ENCODE assay signal across 27 cellular contexts in the genomic region with DNA sequence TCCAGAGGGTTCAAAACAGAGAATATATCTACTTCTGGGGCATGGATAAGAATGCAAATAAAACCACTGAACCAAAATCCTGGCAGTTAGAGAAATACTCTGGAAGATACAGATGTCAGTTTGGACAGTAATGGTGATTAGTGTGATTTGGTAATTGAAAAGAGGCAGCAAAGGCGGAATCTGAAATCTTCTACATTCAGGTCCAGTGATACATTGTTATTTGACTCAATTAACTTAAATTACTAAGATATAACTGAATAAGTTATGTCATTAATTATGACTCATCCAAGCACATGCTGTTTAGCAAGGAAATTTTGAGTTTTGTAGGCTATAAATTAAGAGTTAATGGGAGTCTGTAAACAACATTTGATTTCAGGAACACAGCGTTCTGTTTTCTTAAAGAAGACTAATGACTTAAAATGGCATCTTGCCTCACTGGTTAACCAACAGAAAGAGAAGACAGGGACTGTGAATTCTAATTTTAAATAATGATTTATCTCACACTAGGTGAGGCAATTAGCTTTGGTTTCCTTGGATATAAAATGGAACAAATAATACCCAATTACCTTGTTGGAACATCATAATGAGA.
A peak's percentile ranks its signal among the peaks of the same experiment; 100 is the strongest.
DNase-seq lines count a peak whose midpoint lies in the region; ATAC-seq, FAIRE-seq and TF ChIP-seq lines count a peak whose summit lies in the region.
"Had no signal": no experiment of that assay in that cellular context is flagged by ENCODE, and none has a peak within 500 bp of the region (broad histone marks: within the 10 kb centered on the region; RNA-seq: fewer than 3 reads in every experiment).

No MANE protein-coding gene starts in this region.

- WGBS in smooth muscle cell (ENCODE audit: low lambda C conversion rate), result 91% methylated on average over 2 of the region's 2 CpGs

- DNase-seq in A172 (ENCODE audit: low spot score) (peak; percentile 40), LNCaP clone FGC (ENCODE audit: low read depth) (peak; percentile 46), omental fat pad (ENCODE audit: low spot score) (no peak), smooth muscle cell (lab: John Stamatoyannopoulos, UW; ENCODE audit: unreplicated experiment) (no peak)
- DNase-seq in activated CD4-positive, alpha-beta T cell treated with anti-CD3 and anti-CD28 coated beads, Interleukin-2, amount 10 ng/mL, durations not matched to agents 24 days and 14 days, result no peak
- DNase-seq in activated T-cell treated with anti-CD3 and anti-CD28 coated beads, Interleukin-2, amount 50 U/mL, for 1 hour, result no peak
- DNase-seq: Caco-2; CD8-positive, alpha-beta T cell; DMS 273 treated with DMSO at 0.1 percent for 48 hours; DMS79; EL; GDM1; IMR-90; KG1; NCI-H1092; NCI-H1436 treated with DMSO at 0.1 percent for 48 hours; NCI-H187 treated with DMSO at 0.1 percent for 48 hours; NCI-H2171 treated with DMSO at 0.1 percent for 48 hours; NCI-H345; NCI-H524; NCI-H774 had no signal

- no peak overlapping the region for H2AFZ ChIP-seq in smooth muscle cell (ENCODE audit: low read depth)

- H3K27me3 ChIP-seq in smooth muscle cell (ENCODE audit: low read depth), result no peaks in the 10 kb centered on the region

- no peak overlapping the region for H3K4me3 Mint-ChIP-seq in activated CD4-positive, alpha-beta T cell treated with anti-CD3 and anti-CD28 coated beads, Interleukin-2, amount 10 ng/mL, durations not matched to agents 24 days and 14 days
- H3K4me3 Mint-ChIP-seq: CD8-positive, alpha-beta T cell had no signal

- no peaks in the 10 kb centered on the region for H3K4me1 Mint-ChIP-seq in activated CD4-positive, alpha-beta T cell treated with anti-CD3 and anti-CD28 coated beads, Interleukin-2, amount 10 ng/mL, durations not matched to agents 24 days and 14 days

- H3K4me3 ChIP-seq in LNCaP clone FGC (ENCODE audit: low read depth, low read length) (no peak overlapping the region), smooth muscle cell (no peak overlapping the region)
- H3K4me3 ChIP-seq: GM12878 had no signal

- FAIRE-seq in islet of Langerhans (lab: Jason Lieb, UNC), result peak; percentile 73
- FAIRE-seq: GM12878, H1, RCC 7860 had no signal

- H3K9me3 Mint-ChIP-seq in activated CD4-positive, alpha-beta T cell treated with anti-CD3 and anti-CD28 coated beads, Interleukin-2, amount 10 ng/mL, durations not matched to agents 24 days and 14 days, result no peaks in the 10 kb centered on the region

- no peak overlapping the region for H3K27ac ChIP-seq in smooth muscle cell (ENCODE audit: low read depth)
- H3K27ac ChIP-seq: C4-2B had no signal

- H3K4me1 ChIP-seq in smooth muscle cell (ENCODE audit: low read depth), result no peaks in the 10 kb centered on the region
- H3K4me1 ChIP-seq: Caco-2 had no signal

- no peak overlapping the region for H3K27ac Mint-ChIP-seq in activated CD4-positive, alpha-beta T cell treated with anti-CD3 and anti-CD28 coated beads, Interleukin-2, amount 10 ng/mL, durations not matched to agents 24 days and 14 days
- H3K27ac Mint-ChIP-seq: CD8-positive, alpha-beta T cell had no signal

- no peak for TF ChIP-seq CTCF in LNCaP clone FGC (IDR thresholded peaks at IDR 0.05; ENCODE audit: control insufficient read depth, extremely low read depth, insufficient read depth)
- no peak for TF ChIP-seq CTCF in omental fat pad (IDR thresholded peaks at IDR 0.05)
- TF ChIP-seq CTCF in smooth muscle cell (IDR thresholded peaks at IDR 0.05; ENCODE audit: borderline replicate concordance, insufficient read depth, poor library complexity, severe bottlenecking), result no peak

- H3F3A ChIP-seq in smooth muscle cell (ENCODE audit: low read depth), result no peaks in the 10 kb centered on the region

- intact Hi-C loops in activated CD4-positive, alpha-beta T cell treated with anti-CD3 and anti-CD28 coated beads, Interleukin-2, amount 10 ng/mL, durations not matched to agents 24 days and 14 days (cut with micrococcal nuclease), result no loop called here

- H3K36me3 ChIP-seq in smooth muscle cell (ENCODE audit: low read depth), result no peaks in the 10 kb centered on the region

- no peaks in the 10 kb centered on the region for H3K27me3 Mint-ChIP-seq in activated CD4-positive, alpha-beta T cell treated with anti-CD3 and anti-CD28 coated beads, Interleukin-2, amount 10 ng/mL, durations not matched to agents 24 days and 14 days

- no peaks in the 10 kb centered on the region for H4K20me1 ChIP-seq in smooth muscle cell (ENCODE audit: low read depth)

- peak; percentile 73 for ATAC-seq in omental fat pad (ENCODE audit: low FRiP score)
- ATAC-seq: CD8-positive, alpha-beta T cell; GM12878; HCT116 had no signal

- H3K79me2 ChIP-seq in smooth muscle cell (ENCODE audit: low read depth), result no peaks in the 10 kb centered on the region

- H3K36me3 Mint-ChIP-seq in activated CD4-positive, alpha-beta T cell treated with anti-CD3 and anti-CD28 coated beads, Interleukin-2, amount 10 ng/mL, durations not matched to agents 24 days and 14 days (ENCODE audit: low read depth), result no peaks in the 10 kb centered on the region
- H3K36me3 Mint-ChIP-seq: CD8-positive, alpha-beta T cell had no signal

- H3K9ac ChIP-seq in smooth muscle cell (ENCODE audit: low read depth), result no peak overlapping the region

- no peaks in the 10 kb centered on the region for H3K9me3 ChIP-seq in smooth muscle cell (replicated peaks; ENCODE audit: low read depth)
- H3K9me3 ChIP-seq: Caco-2 had no signal

- H3K4me2 ChIP-seq in smooth muscle cell, result no peak overlapping the region

Comparison
In these comparisons a context has a peak if more than half of its experiments do, and no peak if none do; other contexts are left out.
1. DNase-seq: peak in A172 (single experiment) and LNCaP clone FGC (single experiment); none in omental fat pad (single experiment), activated CD4-positive, alpha-beta T cell treated with anti-CD3 and anti-CD28 coated beads, Interleukin-2, amount 10 ng/mL, durations not matched to agents 24 days and 14 days (single experiment), activated T-cell treated with anti-CD3 and anti-CD28 coated beads, Interleukin-2, amount 50 U/mL, for 1 hour (single experiment) and smooth muscle cell (single experiment).